In the genomic region with DNA sequence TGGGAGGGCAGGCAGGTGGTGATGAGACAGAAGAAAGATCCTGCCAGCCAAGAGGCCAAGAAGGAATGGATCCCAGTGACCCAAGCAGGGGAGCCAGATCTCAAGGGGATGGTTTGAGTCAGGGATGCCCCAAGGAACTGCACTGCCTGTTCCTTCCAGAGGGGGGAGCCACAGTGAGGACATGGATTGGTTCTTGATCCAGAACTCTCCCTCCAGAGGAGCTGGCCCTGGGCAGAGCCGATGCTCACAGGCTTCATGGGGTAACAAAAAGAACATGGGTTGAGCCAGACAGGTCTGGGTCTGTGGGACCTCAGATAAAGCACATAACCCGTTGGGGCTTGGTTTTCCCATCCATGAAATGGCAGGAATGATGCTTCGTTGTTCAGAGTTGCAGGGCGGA, we compare ENCODE assay signal across 11 cellular contexts. TPM values are rescaled to one million over a fixed set of nuclear protein-coding genes. Genes with fewer than 3 reads are reported as not detected.
DNase-seq lines count a peak whose midpoint lies in the region; ATAC-seq and TF ChIP-seq lines count a peak whose summit lies in the region.
"Had no signal": no experiment of that assay in that cellular context is flagged by ENCODE, and none has a peak within 500 bp of the region (broad histone marks: within the 10 kb centered on the region; RNA-seq: fewer than 3 reads in every experiment).

No MANE protein-coding gene starts in this region.

- TF ChIP-seq POLR2A in esophagus muscularis mucosa (IDR thresholded peaks at IDR 0.05; ENCODE audit: low read depth): no peak

- H3K27me3 Mint-ChIP-seq in type B pancreatic cell: peaks cover 5% of the 10 kb centered on the region
- peaks cover 38% of the 10 kb centered on the region for H3K27me3 Mint-ChIP-seq in stimulated activated memory B cell treated with anti-CD40 and anti-IgM and Interleukin-4, amounts not matched to agents 10 μg/mL and 1 μg/mL and 100 μg/mL, for 72 hours

- 73% methylated on average over 4 of the region's 4 CpGs for WGBS in esophagus muscularis mucosa

- DNase-seq in stimulated activated CD4-positive, alpha-beta T cell treated with anti-CD3 and anti-CD28 coated beads, Interleukin-15, amount 100 ng/mL, for 24 hours: peak; percentile 35
- DNase-seq in stimulated activated CD4-positive, alpha-beta T cell treated with anti-CD3 and anti-CD28 coated beads, Interleukin-12 subunit alpha, Interleukin-12 subunit beta, amount 100 ng/mL, for 4 hours: no peak
- DNase-seq in NAMALWA (ENCODE audit: low spot score) (peak; percentile 49), esophagus muscularis mucosa (ENCODE audit: extremely low spot score) (no peak), type B pancreatic cell (ENCODE audit: extremely low spot score, unreplicated experiment) (no peak), NCI-H1694 (lab: John Stamatoyannopoulos, UW) (no peak)
- DNase-seq: dorsolateral prefrontal cortex, MG63 had no signal

- peaks cover 25% of the 10 kb centered on the region for H3K4me1 Mint-ChIP-seq in type B pancreatic cell (ENCODE audit: unreplicated experiment)
- peaks cover 20% of the 10 kb centered on the region for H3K4me1 Mint-ChIP-seq in stimulated activated memory B cell treated with anti-CD40 and anti-IgM and Interleukin-4, amounts not matched to agents 10 μg/mL and 1 μg/mL and 100 μg/mL, for 72 hours

- H3K36me3 ChIP-seq in esophagus muscularis mucosa: no peaks in the 10 kb centered on the region
- H3K36me3 ChIP-seq: MG63 had no signal

- no peaks in the 10 kb centered on the region for H3K36me3 Mint-ChIP-seq in type B pancreatic cell
- H3K36me3 Mint-ChIP-seq in stimulated activated memory B cell treated with anti-CD40 and anti-IgM and Interleukin-4, amounts not matched to agents 10 μg/mL and 1 μg/mL and 100 μg/mL, for 72 hours: no peaks in the 10 kb centered on the region

- no peak for ATAC-seq in HG03196 (IDR thresholded peaks at IDR 0.05; ENCODE audit: unreplicated experiment)
- ATAC-seq in stimulated activated memory B cell treated with anti-CD40 and anti-IgM and Interleukin-4, amounts not matched to agents 10 μg/mL and 1 μg/mL and 100 μg/mL, for 72 hours: no peak

- TF ChIP-seq CTCF in esophagus muscularis mucosa (IDR thresholded peaks at IDR 0.05) (peak in 2 of 3 experiments; percentile 8 to 34), type B pancreatic cell (conservative IDR thresholded peaks at IDR 0.05) (peak; percentile 60)

- no peaks in the 10 kb centered on the region for H3K9me3 Mint-ChIP-seq in type B pancreatic cell
- no peaks in the 10 kb centered on the region for H3K9me3 Mint-ChIP-seq in stimulated activated memory B cell treated with anti-CD40 and anti-IgM and Interleukin-4, amounts not matched to agents 10 μg/mL and 1 μg/mL and 100 μg/mL, for 72 hours
- H3K9me3 Mint-ChIP-seq: stimulated activated naive CD8-positive, alpha-beta T cell treated with anti-CD3 and anti-CD28 coated beads, Interleukin-15, Interleukin-2, amounts not matched to agents 100 ng/mL and 50 ng/mL, for 24 hours had no signal

- TF ChIP-seq EP300 in esophagus muscularis mucosa (IDR thresholded peaks at IDR 0.05): no peak

- H3K9me3 ChIP-seq in esophagus muscularis mucosa: no peaks in the 10 kb centered on the region
- H3K9me3 ChIP-seq: MG63 had no signal

- no peak overlapping the region for H3K27ac Mint-ChIP-seq in type B pancreatic cell
- no peak overlapping the region for H3K27ac Mint-ChIP-seq in stimulated activated memory B cell treated with anti-CD40 and anti-IgM and Interleukin-4, amounts not matched to agents 10 μg/mL and 1 μg/mL and 100 μg/mL, for 72 hours
- H3K27ac Mint-ChIP-seq: stimulated activated naive CD8-positive, alpha-beta T cell treated with anti-CD3 and anti-CD28 coated beads, Interleukin-15, Interleukin-2, amounts not matched to agents 100 ng/mL and 50 ng/mL, for 24 hours had no signal

- no peak overlapping the region for H3K4me3 Mint-ChIP-seq in type B pancreatic cell
- H3K4me3 Mint-ChIP-seq in stimulated activated memory B cell treated with anti-CD40 and anti-IgM and Interleukin-4, amounts not matched to agents 10 μg/mL and 1 μg/mL and 100 μg/mL, for 72 hours: no peak overlapping the region
- H3K4me3 Mint-ChIP-seq: stimulated activated naive CD8-positive, alpha-beta T cell treated with anti-CD3 and anti-CD28 coated beads, Interleukin-15, Interleukin-2, amounts not matched to agents 100 ng/mL and 50 ng/mL, for 24 hours had no signal

- H3K4me3 ChIP-seq in esophagus muscularis mucosa: no peak overlapping the region
- H3K4me3 ChIP-seq: dorsolateral prefrontal cortex, MG63 had no signal

- peak overlapping the region in 3 of 4 donors; percentile 9 to 98 (median 91) for H3K27ac ChIP-seq in esophagus muscularis mucosa (replicated peaks in 1 of 4)
- H3K27ac ChIP-seq: dorsolateral prefrontal cortex had no signal

- intact Hi-C loops in esophagus muscularis mucosa (cut with DNase I): no loop called here

- H3K27me3 ChIP-seq in esophagus muscularis mucosa: peaks cover 0 to 3% (median 0%) of the 10 kb centered on the region in 4 donors
- H3K27me3 ChIP-seq: MG63 had no signal

- H3K4me1 ChIP-seq in esophagus muscularis mucosa: peaks cover 12 to 48% (median 42%) of the 10 kb centered on the region in 4 donors

RNA-seq across cellular contexts. Expression of gene DENND2A, which starts 4.6 kb away (rescaled TPM):
- 10 to 100 TPM; 46.4 to 77.2 (median 59.2) TPM for total RNA-seq in esophagus muscularis mucosa
- 6.2 and 25.4 TPM in 2 replicates for total RNA-seq in type B pancreatic cell (ENCODE audit: low replicate concordance)

RNA-seq across cellular contexts. Expression of gene ADCK2, which starts 27.6 kb away (rescaled TPM):
- total RNA-seq in esophagus muscularis mucosa: 10 to 100 TPM; 19.2 to 43.5 (median 26.8) TPM
- total RNA-seq in type B pancreatic cell (ENCODE audit: low replicate concordance): 16.3 and 29.5 TPM in 2 replicates

RNA-seq across cellular contexts. Expression of gene NDUFB2, which starts 51.3 kb away (rescaled TPM):
- total RNA-seq in esophagus muscularis mucosa (100 to 1,000 TPM; 235 to 279 (median 262) TPM), type B pancreatic cell (ENCODE audit: low replicate concordance) (179 and 258 TPM in 2 replicates)

Comparison
In these comparisons a context has a peak if more than half of its experiments do, and no peak if none do; other contexts are left out.
1. DNase-seq: peak in stimulated activated CD4-positive, alpha-beta T cell treated with anti-CD3 and anti-CD28 coated beads, Interleukin-15, amount 100 ng/mL, for 24 hours (single experiment) and NAMALWA (single experiment); none in stimulated activated CD4-positive, alpha-beta T cell treated with anti-CD3 and anti-CD28 coated beads, Interleukin-12 subunit alpha, Interleukin-12 subunit beta, amount 100 ng/mL, for 4 hours (single experiment), esophagus muscularis mucosa (single experiment), type B pancreatic cell (single experiment) and NCI-H1694 (single experiment).